10 cellular contexts compared by ENCODE assay signal in the genomic region with DNA sequence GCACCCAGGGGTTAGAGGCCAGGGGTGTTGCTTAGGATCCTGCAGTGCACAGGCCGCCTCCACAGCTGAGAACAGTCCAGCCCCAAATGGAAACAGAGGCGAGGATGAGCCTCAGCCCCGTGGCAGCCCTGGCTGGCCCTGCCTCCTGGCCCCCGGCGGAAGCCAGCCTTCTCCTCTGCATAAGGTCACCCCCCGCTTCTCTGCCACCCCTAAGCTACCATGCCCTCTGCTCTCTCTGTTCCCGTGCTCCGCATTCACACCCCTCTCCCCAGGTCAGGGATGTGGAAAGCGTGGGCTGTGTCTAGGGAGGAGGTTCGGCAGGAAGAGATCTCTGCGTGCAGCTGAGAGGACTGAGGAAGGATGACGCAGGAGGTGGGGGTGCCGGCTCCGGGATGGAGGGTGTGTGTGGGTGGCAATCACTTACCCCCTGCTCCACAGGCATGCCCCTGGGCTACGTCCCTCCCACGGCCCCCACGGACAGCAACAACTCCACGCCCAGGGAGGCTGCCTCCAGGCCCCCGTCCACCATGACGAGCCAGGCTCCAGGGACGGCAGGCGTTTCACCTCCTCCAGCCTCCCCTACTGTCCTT. TPM values are rescaled to one million over a fixed set of nuclear protein-coding genes. Genes with fewer than 3 reads are reported as not detected.
DNase-seq lines count a peak whose midpoint lies in the region; ATAC-seq and TF ChIP-seq lines count a peak whose summit lies in the region.
"Had no signal": no experiment of that assay in that cellular context is flagged by ENCODE, and none has a peak within 500 bp of the region (broad histone marks: within the 10 kb centered on the region; RNA-seq: fewer than 3 reads in every experiment).

No MANE protein-coding gene starts in this region.

- H3K36me3 Mint-ChIP-seq in activated naive CD4-positive, alpha-beta T cell treated with anti-CD3 and anti-CD28 coated beads, Interleukin-2, amount 50 U/mL, for 72 hours: no peaks in the 10 kb centered on the region
- no peaks in the 10 kb centered on the region for H3K36me3 Mint-ChIP-seq in activated naive CD4-positive, alpha-beta T cell treated with anti-CD3 and anti-CD28 coated beads for 36 hours (ENCODE audit: low read depth)

- no peak for TF ChIP-seq CTCF in uterus (IDR thresholded peaks at IDR 0.05)

- no peaks in the 10 kb centered on the region for H3K9me3 Mint-ChIP-seq in activated naive CD4-positive, alpha-beta T cell treated with anti-CD3 and anti-CD28 coated beads, Interleukin-2, amount 50 U/mL, for 72 hours
- no peaks in the 10 kb centered on the region for H3K9me3 Mint-ChIP-seq in activated naive CD4-positive, alpha-beta T cell treated with anti-CD3 and anti-CD28 coated beads for 36 hours

- no peaks in the 10 kb centered on the region for H3K27me3 ChIP-seq in uterus
- H3K27me3 ChIP-seq: MG63 had no signal

- peaks cover 0 to 8% of the 10 kb centered on the region in 2 donors for H3K4me1 ChIP-seq in uterus

- no peak for DNase-seq in activated naive CD4-positive, alpha-beta T cell treated with anti-CD3 and anti-CD28 coated beads, Interleukin-2, amount 50 U/mL, for 72 hours (ENCODE audit: low spot score in 2 of 2)
- DNase-seq in activated naive CD4-positive, alpha-beta T cell treated with anti-CD3 and anti-CD28 coated beads for 36 hours: no peak
- peak; percentile 28 for DNase-seq in iris pigment epithelial cell (ENCODE audit: low read depth)
- DNase-seq in uterus: peak; percentile 85 to 86
- no peak for DNase-seq in activated CD4-positive, alpha-beta T cell treated with anti-CD3 and anti-CD28 coated beads for 1 hour
- DNase-seq: activated CD4-positive, alpha-beta T cell treated with anti-CD3 and anti-CD28 coated beads, Interleukin-2, amount 50 U/mL, for 4 hours; C1 segment of cervical spinal cord; glutamatergic neuron; MG63 had no signal

- H3K27me3 Mint-ChIP-seq in activated naive CD4-positive, alpha-beta T cell treated with anti-CD3 and anti-CD28 coated beads for 36 hours (ENCODE audit: low read depth): peaks cover 5% of the 10 kb centered on the region

- H3K4me3 Mint-ChIP-seq in activated naive CD4-positive, alpha-beta T cell treated with anti-CD3 and anti-CD28 coated beads for 36 hours: no peak overlapping the region

- H3K4me3 ChIP-seq in uterus: peak overlapping the region; percentile 34 to 36
- H3K4me3 ChIP-seq: MG63 had no signal

- CTCF ChIA-PET in activated naive CD4-positive, alpha-beta T cell treated with anti-CD3 and anti-CD28 coated beads for 36 hours (lab: Charles Lee): interaction anchor here (0.6 to 1.0 kb wide), 3 partner anchors 9 to 281 kb away, joined by 3 to 6 read pairs (median 3); no protein-coding TSS in a partner anchor

- H3K36me3 ChIP-seq in uterus: no peaks in the 10 kb centered on the region
- H3K36me3 ChIP-seq: MG63 had no signal

- no peaks in the 10 kb centered on the region for H3K9me3 ChIP-seq in uterus
- H3K9me3 ChIP-seq: MG63 had no signal

- H3K27ac Mint-ChIP-seq in activated naive CD4-positive, alpha-beta T cell treated with anti-CD3 and anti-CD28 coated beads, Interleukin-2, amount 50 U/mL, for 72 hours: no peak overlapping the region
- no peak overlapping the region for H3K27ac Mint-ChIP-seq in activated naive CD4-positive, alpha-beta T cell treated with anti-CD3 and anti-CD28 coated beads for 36 hours

- peak overlapping the region; percentile 96 to 99 for H3K27ac ChIP-seq in uterus

- intact Hi-C loops in activated naive CD4-positive, alpha-beta T cell treated with anti-CD3 and anti-CD28 coated beads for 36 hours (cut with micrococcal nuclease): no loop called here
- intact Hi-C loops in uterus (cut with DNase I; ENCODE audit: low total_unique reads): no loop called here

- no peaks in the 10 kb centered on the region for H3K4me1 Mint-ChIP-seq in activated naive CD4-positive, alpha-beta T cell treated with anti-CD3 and anti-CD28 coated beads for 36 hours (ENCODE audit: low read depth)

- peak; percentile 21 to 44 for ATAC-seq in activated naive CD4-positive, alpha-beta T cell treated with anti-CD3 and anti-CD28 coated beads, Interleukin-2, amount 50 U/mL, for 72 hours
- no peak for ATAC-seq in HG02763 (IDR thresholded peaks at IDR 0.05; ENCODE audit: unreplicated experiment)

- TF ChIP-seq POLR2A in uterus (IDR thresholded peaks at IDR 0.05): peak in 1 of 2 donors; percentile 46

RNA-seq across cellular contexts. Expression of a gene that starts 6.0 kb away (rescaled TPM):
- under 1 TPM; 0.39 to 0.53 TPM for total RNA-seq in activated naive CD4-positive, alpha-beta T cell treated with anti-CD3 and anti-CD28 coated beads, Interleukin-2, amount 50 U/mL, for 72 hours
- under 1 TPM; 0.25 to 0.48 TPM for total RNA-seq in activated naive CD4-positive, alpha-beta T cell treated with anti-CD3 and anti-CD28 coated beads for 36 hours
- 10 to 100 TPM in 3 of 4 donors, 1 to 10 TPM in 1; 5.0 to 50.8 (median 36.0) TPM for total RNA-seq in uterus

RNA-seq across cellular contexts. Expression of a gene that starts 9.3 kb away (rescaled TPM):
- 10 to 100 TPM in 1 of 2 donors, 1 to 10 TPM in 1; 5.1 to 18.2 TPM for total RNA-seq in activated naive CD4-positive, alpha-beta T cell treated with anti-CD3 and anti-CD28 coated beads, Interleukin-2, amount 50 U/mL, for 72 hours
- 1 to 10 TPM; 7.6 to 8.0 TPM for total RNA-seq in activated naive CD4-positive, alpha-beta T cell treated with anti-CD3 and anti-CD28 coated beads for 36 hours
- 10 to 100 TPM; 16.8 to 44.3 (median 19.6) TPM for total RNA-seq in uterus

RNA-seq across cellular contexts. Expression of a gene that starts 17.9 kb away (rescaled TPM):
- 10 to 100 TPM in 1 of 2 donors, 1 to 10 TPM in 1; 7.4 to 14.2 TPM for total RNA-seq in activated naive CD4-positive, alpha-beta T cell treated with anti-CD3 and anti-CD28 coated beads, Interleukin-2, amount 50 U/mL, for 72 hours
- 1 to 10 TPM; 6.0 to 6.1 TPM for total RNA-seq in activated naive CD4-positive, alpha-beta T cell treated with anti-CD3 and anti-CD28 coated beads for 36 hours
- 10 to 100 TPM in 2 of 4 donors, 1 to 10 TPM in 1, not detected in 1; 1.0 to 29.5 (median 11.9) TPM for total RNA-seq in uterus

RNA-seq across cellular contexts. Expression of a gene that starts 29.7 kb away (rescaled TPM):
- total RNA-seq in activated naive CD4-positive, alpha-beta T cell treated with anti-CD3 and anti-CD28 coated beads, Interleukin-2, amount 50 U/mL, for 72 hours: not detected
- not detected for total RNA-seq in activated naive CD4-positive, alpha-beta T cell treated with anti-CD3 and anti-CD28 coated beads for 36 hours
- not detected for total RNA-seq in uterus

RNA-seq across cellular contexts. Expression of a gene that starts 32.8 kb away (rescaled TPM):
- 10 to 100 TPM; 22.1 to 41.5 TPM for total RNA-seq in activated naive CD4-positive, alpha-beta T cell treated with anti-CD3 and anti-CD28 coated beads, Interleukin-2, amount 50 U/mL, for 72 hours
- total RNA-seq in activated naive CD4-positive, alpha-beta T cell treated with anti-CD3 and anti-CD28 coated beads for 36 hours: 10 to 100 TPM; 18.6 to 20.5 TPM
- total RNA-seq in uterus: 10 to 100 TPM in 3 of 4 donors, 1 to 10 TPM in 1; 1.2 to 78.6 (median 23.8) TPM

Comparison
In these comparisons a context has a peak if more than half of its experiments do, and no peak if none do; other contexts are left out.
1. DNase-seq: peak in iris pigment epithelial cell (single experiment) and uterus (2 of 2); none in activated naive CD4-positive, alpha-beta T cell treated with anti-CD3 and anti-CD28 coated beads, Interleukin-2, amount 50 U/mL, for 72 hours (0 of 2), activated naive CD4-positive, alpha-beta T cell treated with anti-CD3 and anti-CD28 coated beads for 36 hours (single experiment) and activated CD4-positive, alpha-beta T cell treated with anti-CD3 and anti-CD28 coated beads for 1 hour (single experiment).